In the genomic region with DNA sequence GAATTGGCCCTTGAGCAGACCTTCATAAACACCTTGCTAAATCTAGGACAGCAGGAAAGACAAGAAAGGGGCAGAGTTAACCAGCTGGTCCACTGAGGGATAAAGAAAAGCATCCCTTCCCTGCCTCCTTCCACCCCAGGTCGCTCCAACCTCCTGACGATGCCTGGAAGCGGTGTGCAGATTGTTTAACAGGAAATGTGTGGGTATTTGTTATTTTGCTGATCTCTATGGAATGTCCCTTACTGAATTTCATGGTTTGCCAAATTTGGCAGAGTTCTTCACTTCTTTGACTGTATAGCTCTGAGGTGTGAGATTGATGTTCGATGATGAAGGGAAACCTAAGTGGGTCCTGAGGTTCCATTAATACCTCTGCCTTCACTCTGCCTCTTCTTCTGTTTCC, we compare ENCODE assay signal across 20 cellular contexts.
A peak's percentile ranks its signal among the peaks of the same experiment; 100 is the strongest.
DNase-seq lines count a peak whose midpoint lies in the region; ATAC-seq and TF ChIP-seq lines count a peak whose summit lies in the region.
"Had no signal": no experiment of that assay in that cellular context is flagged by ENCODE, and none has a peak within 500 bp of the region (broad histone marks: within the 10 kb centered on the region; RNA-seq: fewer than 3 reads in every experiment).

No MANE protein-coding gene starts in this region.

- H3K27me3 ChIP-seq in smooth muscle cell (ENCODE audit: low read depth): no peaks in the 10 kb centered on the region
- H3K27me3 ChIP-seq in brain microvascular endothelial cell (replicated peaks): no peaks in the 10 kb centered on the region
- H3K27me3 ChIP-seq: neural progenitor cell had no signal

- no peak for DNase-seq in activated CD8-positive, alpha-beta memory T cell treated with anti-CD3 and anti-CD28 coated beads, Interleukin-2, amount 10 ng/mL, durations not matched to agents 7 days and 5 days
- DNase-seq in activated CD8-positive, alpha-beta memory T cell treated with anti-CD3 and anti-CD28 coated beads, Interleukin-2, amount 50 U/mL, for 48 hours: no peak
- DNase-seq in activated T-helper 1 cell treated with anti-CD3 and anti-CD28 coated beads, Interleukin-12 subunit alpha, Interleukin-12 subunit beta, Interleukin-2, Interleukin-4 antibody, amounts not matched to agents 30 ng/mL and 10 ng/mL and 1 ng/mL, durations not matched to agents 14 hours and 24 hours and 36 hours (ENCODE audit: low spot score): no peak
- peak; percentile 56 for DNase-seq in epithelial cell of esophagus (ENCODE audit: low read depth)
- DNase-seq in smooth muscle cell (lab: John Stamatoyannopoulos, UW; ENCODE audit: unreplicated experiment): no peak
- no peak for DNase-seq in brain microvascular endothelial cell
- no peak for DNase-seq in NOMO-1 (lab: John Stamatoyannopoulos, UW; ENCODE audit: unreplicated experiment in 2 of 2)
- DNase-seq: activated CD4-positive, alpha-beta T cell treated with anti-CD3 and anti-CD28 coated beads for 36 hours; caudate nucleus; CD4-positive, CD25-positive, alpha-beta regulatory T cell; effector memory CD4-positive, alpha-beta T cell; hypothalamus; MV-4-11; NCI-H2081 treated with DMSO at 0.1 percent for 48 hours; NCI-H524 treated with DMSO at 0.1 percent for 48 hours; retina had no signal

- H3K4me1 Mint-ChIP-seq in activated CD8-positive, alpha-beta memory T cell treated with anti-CD3 and anti-CD28 coated beads, Interleukin-2, amount 10 ng/mL, durations not matched to agents 7 days and 5 days: peaks cover 42% of the 10 kb centered on the region
- H3K4me1 Mint-ChIP-seq in activated T-helper 1 cell treated with anti-CD3 and anti-CD28 coated beads, Interleukin-12 subunit alpha, Interleukin-12 subunit beta, Interleukin-2, Interleukin-4 antibody, amounts not matched to agents 30 ng/mL and 10 ng/mL and 1 ng/mL, durations not matched to agents 14 hours and 24 hours and 36 hours (ENCODE audit: low read depth): peaks cover 77% of the 10 kb centered on the region
- H3K4me1 Mint-ChIP-seq: neural progenitor cell had no signal

- in situ Hi-C loops in brain microvascular endothelial cell (cut with HindIII; ENCODE audit: low pct_ligation_motif_present, low sequenced_read_pairs): no loop called here

- no peak for ATAC-seq in activated CD8-positive, alpha-beta memory T cell treated with anti-CD3 and anti-CD28 coated beads, Interleukin-2, amount 10 ng/mL, durations not matched to agents 7 days and 5 days
- ATAC-seq in GM19452 (IDR thresholded peaks at IDR 0.05; ENCODE audit: unreplicated experiment): no peak
- ATAC-seq: activated CD4-positive, alpha-beta T cell treated with anti-CD3 and anti-CD28 coated beads for 36 hours; HepG2 had no signal

- H4K20me1 ChIP-seq in smooth muscle cell (ENCODE audit: low read depth): peaks cover 23% of the 10 kb centered on the region

- no peaks in the 10 kb centered on the region for H3K9me3 ChIP-seq in smooth muscle cell (replicated peaks; ENCODE audit: low read depth)

- H3F3A ChIP-seq in smooth muscle cell (ENCODE audit: low read depth): peaks cover 7% of the 10 kb centered on the region

- H3K9ac ChIP-seq in smooth muscle cell (ENCODE audit: low read depth): no peak overlapping the region
- H3K9ac ChIP-seq: neural progenitor cell had no signal

- H3K36me3 ChIP-seq in smooth muscle cell (ENCODE audit: low read depth) (no peaks in the 10 kb centered on the region), brain microvascular endothelial cell (replicated peaks) (no peaks in the 10 kb centered on the region)
- H3K36me3 ChIP-seq: neural progenitor cell had no signal

- peaks cover 10% of the 10 kb centered on the region for H3K79me2 ChIP-seq in smooth muscle cell (ENCODE audit: low read depth)

- peaks cover 9% of the 10 kb centered on the region for H3K4me1 ChIP-seq in smooth muscle cell (ENCODE audit: low read depth)
- H3K4me1 ChIP-seq: neural progenitor cell had no signal

- TF ChIP-seq CTCF in epithelial cell of esophagus (IDR thresholded peaks at IDR 0.05; ENCODE audit: insufficient read depth, low read depth, low read length, missing control alignments) (no peak), smooth muscle cell (IDR thresholded peaks at IDR 0.05; ENCODE audit: borderline replicate concordance, insufficient read depth, poor library complexity, severe bottlenecking) (no peak), brain microvascular endothelial cell (IDR thresholded peaks at IDR 0.05; ENCODE audit: low read depth, low read length, missing control alignments) (no peak)

- peak overlapping the region; percentile 12 for H3K27ac Mint-ChIP-seq in activated CD8-positive, alpha-beta memory T cell treated with anti-CD3 and anti-CD28 coated beads, Interleukin-2, amount 10 ng/mL, durations not matched to agents 7 days and 5 days
- peak overlapping the region; percentile 72 for H3K27ac Mint-ChIP-seq in activated T-helper 1 cell treated with anti-CD3 and anti-CD28 coated beads, Interleukin-12 subunit alpha, Interleukin-12 subunit beta, Interleukin-2, Interleukin-4 antibody, amounts not matched to agents 30 ng/mL and 10 ng/mL and 1 ng/mL, durations not matched to agents 14 hours and 24 hours and 36 hours
- H3K27ac Mint-ChIP-seq: activated CD4-positive, alpha-beta T cell treated with anti-CD3 and anti-CD28 coated beads for 36 hours; activated naive CD4-positive, alpha-beta T cell treated with anti-CD3 and anti-CD28 coated beads, Interleukin-2, amount 50 U/mL, for 24 hours; CD4-positive, CD25-positive, alpha-beta regulatory T cell; neural progenitor cell had no signal

- peak overlapping the region; percentile 2 for H3K4me2 ChIP-seq in smooth muscle cell
- H3K4me2 ChIP-seq: neural progenitor cell had no signal

- intact Hi-C loops in activated T-helper 1 cell treated with anti-CD3 and anti-CD28 coated beads, Interleukin-12 subunit alpha, Interleukin-12 subunit beta, Interleukin-2, Interleukin-4 antibody, amounts not matched to agents 30 ng/mL and 10 ng/mL and 1 ng/mL, durations not matched to agents 14 hours and 24 hours and 36 hours (cut with micrococcal nuclease): loop anchor here (5.0 kb wide), 2 partner anchors 121 to 204 kb away; a partner anchor contains a TSS

- WGBS in smooth muscle cell (ENCODE audit: low lambda C conversion rate): 56% methylated on average over 4 of the region's 4 CpGs

- peaks cover 8% of the 10 kb centered on the region for H3K27me3 Mint-ChIP-seq in activated CD8-positive, alpha-beta memory T cell treated with anti-CD3 and anti-CD28 coated beads, Interleukin-2, amount 10 ng/mL, durations not matched to agents 7 days and 5 days
- peaks cover 3% of the 10 kb centered on the region for H3K27me3 Mint-ChIP-seq in activated T-helper 1 cell treated with anti-CD3 and anti-CD28 coated beads, Interleukin-12 subunit alpha, Interleukin-12 subunit beta, Interleukin-2, Interleukin-4 antibody, amounts not matched to agents 30 ng/mL and 10 ng/mL and 1 ng/mL, durations not matched to agents 14 hours and 24 hours and 36 hours (ENCODE audit: insufficient read depth)

- H3K27ac ChIP-seq in smooth muscle cell (ENCODE audit: low read depth): no peak overlapping the region
- H3K27ac ChIP-seq in brain microvascular endothelial cell: no peak overlapping the region
- H3K27ac ChIP-seq: neural progenitor cell had no signal

- H3K4me3 ChIP-seq in epithelial cell of esophagus (ENCODE audit: low read length): no peak overlapping the region
- H3K4me3 ChIP-seq in smooth muscle cell: no peak overlapping the region
- H3K4me3 ChIP-seq in brain microvascular endothelial cell (ENCODE audit: low read depth, low read length): no peak overlapping the region
- H3K4me3 ChIP-seq: neural progenitor cell had no signal

- H3K36me3 Mint-ChIP-seq in activated CD8-positive, alpha-beta memory T cell treated with anti-CD3 and anti-CD28 coated beads, Interleukin-2, amount 10 ng/mL, durations not matched to agents 7 days and 5 days: peaks cover 10% of the 10 kb centered on the region
- H3K36me3 Mint-ChIP-seq in activated T-helper 1 cell treated with anti-CD3 and anti-CD28 coated beads, Interleukin-12 subunit alpha, Interleukin-12 subunit beta, Interleukin-2, Interleukin-4 antibody, amounts not matched to agents 30 ng/mL and 10 ng/mL and 1 ng/mL, durations not matched to agents 14 hours and 24 hours and 36 hours (ENCODE audit: low read depth): peaks cover 13% of the 10 kb centered on the region
- H3K36me3 Mint-ChIP-seq: activated naive CD4-positive, alpha-beta T cell treated with anti-CD3 and anti-CD28 coated beads, Interleukin-2, amount 50 U/mL, for 24 hours; CD4-positive, CD25-positive, alpha-beta regulatory T cell; neural progenitor cell had no signal

- no peak overlapping the region for H2AFZ ChIP-seq in smooth muscle cell (ENCODE audit: low read depth)
- H2AFZ ChIP-seq: neural progenitor cell had no signal

- peaks cover under 1% of the 10 kb centered on the region for H3K9me3 Mint-ChIP-seq in activated CD8-positive, alpha-beta memory T cell treated with anti-CD3 and anti-CD28 coated beads, Interleukin-2, amount 10 ng/mL, durations not matched to agents 7 days and 5 days (ENCODE audit: low read depth)
- peaks cover 3% of the 10 kb centered on the region for H3K9me3 Mint-ChIP-seq in activated T-helper 1 cell treated with anti-CD3 and anti-CD28 coated beads, Interleukin-12 subunit alpha, Interleukin-12 subunit beta, Interleukin-2, Interleukin-4 antibody, amounts not matched to agents 30 ng/mL and 10 ng/mL and 1 ng/mL, durations not matched to agents 14 hours and 24 hours and 36 hours
- H3K9me3 Mint-ChIP-seq: activated naive CD4-positive, alpha-beta T cell treated with anti-CD3 and anti-CD28 coated beads, Interleukin-2, amount 50 U/mL, for 24 hours; CD4-positive, CD25-positive, alpha-beta regulatory T cell; neural progenitor cell had no signal

- no peak overlapping the region for H3K4me3 Mint-ChIP-seq in activated CD8-positive, alpha-beta memory T cell treated with anti-CD3 and anti-CD28 coated beads, Interleukin-2, amount 10 ng/mL, durations not matched to agents 7 days and 5 days
- H3K4me3 Mint-ChIP-seq in activated T-helper 1 cell treated with anti-CD3 and anti-CD28 coated beads, Interleukin-12 subunit alpha, Interleukin-12 subunit beta, Interleukin-2, Interleukin-4 antibody, amounts not matched to agents 30 ng/mL and 10 ng/mL and 1 ng/mL, durations not matched to agents 14 hours and 24 hours and 36 hours: peak overlapping the region; percentile 47
- H3K4me3 Mint-ChIP-seq: activated CD4-positive, alpha-beta T cell treated with anti-CD3 and anti-CD28 coated beads for 36 hours; activated naive CD4-positive, alpha-beta T cell treated with anti-CD3 and anti-CD28 coated beads, Interleukin-2, amount 50 U/mL, for 24 hours; CD4-positive, CD25-positive, alpha-beta regulatory T cell; neural progenitor cell had no signal

- CTCF ChIA-PET in activated CD8-positive, alpha-beta memory T cell treated with anti-CD3 and anti-CD28 coated beads, Interleukin-2, amount 10 ng/mL, durations not matched to agents 7 days and 5 days (lab: Charles Lee): no interaction called here
